ENCODE assay signal across 17 cellular contexts in genomic region chr3:32842531-32842931, GRCh38. TPM values are rescaled to one million over a fixed set of nuclear protein-coding genes. Genes with fewer than 3 reads are reported as not detected.
DNase-seq lines count a peak whose midpoint lies in the region; ATAC-seq, FAIRE-seq and TF ChIP-seq lines count a peak whose summit lies in the region.
"Had no signal": no experiment of that assay in that cellular context is flagged by ENCODE, and none has a peak within 500 bp of the region (broad histone marks: within the 10 kb centered on the region; RNA-seq: fewer than 3 reads in every experiment).

No MANE protein-coding gene starts in this region.

- TF ChIP-seq EP300 in K562 (IDR thresholded peaks at IDR 0.05; ENCODE audit: low read length) (no peak), stomach (IDR thresholded peaks at IDR 0.05) (no peak)

- 4% methylated on average over 3 of the region's 3 CpGs for WGBS in K562 (ENCODE audit: insufficient coverage, low coverage, missing lambda C conversion rate)
- WGBS in stomach, 5 donors, result 16 to 45% (median 35%) methylated on average over 3 of the region's 3 CpGs

- H3K36me3 ChIP-seq in K562 (ENCODE audit: control insufficient read depth, insufficient read depth, low read length) (no peaks in the 10 kb centered on the region), stomach (no peaks in the 10 kb centered on the region), Peyer's patch (no peaks in the 10 kb centered on the region)
- H3K36me3 ChIP-seq: esophagus squamous epithelium, spleen had no signal

- H3K9me3 ChIP-seq in K562 (replicated peaks; ENCODE audit: control insufficient read depth, insufficient read depth, low read depth, low read length) (no peaks in the 10 kb centered on the region), stomach (no peaks in the 10 kb centered on the region), Peyer's patch (no peaks in the 10 kb centered on the region)
- H3K9me3 ChIP-seq: A549, esophagus squamous epithelium, spleen had no signal

- no peak for TF ChIP-seq RAD21 in K562 (CRISPR knock-in tag; conservative IDR thresholded peaks at IDR 0.05 in 1 of 2, IDR thresholded peaks at IDR 0.05 in 1 of 2)

- POLR2A ChIA-PET in K562 (lab: Yijun Ruan, JAX), result no interaction called here

- intact Hi-C loops in K562 (cut with micrococcal nuclease), result no loop called here
- intact Hi-C loops in stomach (cut with DNase I; ENCODE audit: low total_unique reads), result no loop called here

- H3K27ac ChIP-seq in K562 (ENCODE audit: extremely low read depth, low read depth, low read length) (no peak overlapping the region), stomach (no peak overlapping the region), Peyer's patch (no peak overlapping the region)
- H3K27ac ChIP-seq: esophagus squamous epithelium, spleen had no signal

- H3K9me1 ChIP-seq in K562 (ENCODE audit: control insufficient read depth, insufficient read depth, low read length), result no peaks in the 10 kb centered on the region

- TF ChIP-seq POLR2A in K562 (conservative IDR thresholded peaks at IDR 0.05) (no peak), stomach (IDR thresholded peaks at IDR 0.05) (no peak), Peyer's patch (IDR thresholded peaks at IDR 0.05) (no peak)

- no peak for TF ChIP-seq CTCF in K562 (IDR thresholded peaks at IDR 0.05 in 2 of 3, conservative IDR thresholded peaks at IDR 0.05 in 1 of 3; ENCODE audit: insufficient read depth in 2 of 3, low read depth in 1 of 3, low read length in 3 of 3)
- no peak for TF ChIP-seq CTCF in stomach (IDR thresholded peaks at IDR 0.05)
- TF ChIP-seq CTCF in Peyer's patch (IDR thresholded peaks at IDR 0.05), result no peak

- peak; percentile 21 for DNase-seq in NOMO-1 treated with DMSO at 0.1 percent for 48 hours (lab: John Stamatoyannopoulos, UW; ENCODE audit: unreplicated experiment)
- no peak for DNase-seq in NOMO-1 treated with dmso at 0.1 percent for 144 hours (lab: John Stamatoyannopoulos, UW; ENCODE audit: unreplicated experiment)
- DNase-seq in KBM-7, result peak; percentile 74
- DNase-seq in K562 (ENCODE audit: extremely low read depth in 1 of 4, low spot score in 3 of 4), result no peak
- peak; percentile 55 for DNase-seq in stomach
- DNase-seq in DMS153 treated with DMSO at 0.1 percent for 48 hours (lab: John Stamatoyannopoulos, UW; ENCODE audit: unreplicated experiment), result no peak
- DNase-seq in Peyer's patch, result no peak
- no peak for DNase-seq in DMS 273 treated with DMSO at 0.1 percent for 48 hours (lab: John Stamatoyannopoulos, UW)
- DNase-seq: esophagus squamous epithelium; NCI-H1436; spleen; stimulated activated CD8-positive, alpha-beta memory T cell treated with anti-CD3 and anti-CD28 coated beads, Interleukin-4, amount 100 ng/mL, for 48 hours had no signal

- no peaks in the 10 kb centered on the region for H3K79me2 ChIP-seq in K562 (ENCODE audit: control insufficient read depth, insufficient read depth, low read length)

- H3K4me2 ChIP-seq in K562 (ENCODE audit: insufficient read depth, low read length), result no peak overlapping the region
- H3K4me2 ChIP-seq: A549 had no signal

- H3K27me3 ChIP-seq in K562 (ENCODE audit: control insufficient read depth in 2 of 2, insufficient read depth in 2 of 2, low read length in 2 of 2) (peaks cover 50 to 75% of the 10 kb centered on the region in 2 experiments), stomach (no peaks in the 10 kb centered on the region), Peyer's patch (no peaks in the 10 kb centered on the region)

- ATAC-seq in K562, result no peak
- ATAC-seq: natural killer cell treated with Interleukin-12 subunit alpha and Interleukin-12 subunit beta and Interleukin-15 and Interleukin-18, amount 100 ng/mL, for 72 hours had no signal

- FAIRE-seq in K562 (lab: Jason Lieb, UNC), result no peak
- FAIRE-seq: A549, bronchial epithelial cell, islet of Langerhans, RCC 7860 had no signal

- no peak overlapping the region for H2AFZ ChIP-seq in K562 (ENCODE audit: low read depth, low read length)

- in situ Hi-C loops in KBM-7 (cut with MboI; ENCODE audit: low pct_unique_long_range_greater_than_20kb, low sequenced_read_pairs) (no loop called here), K562 (cut with MboI) (no loop called here)

- CTCF ChIA-PET in K562 (lab: Yijun Ruan, JAX; ENCODE audit: low intra/inter-chr PET ratio), result interaction anchor here (0.6 kb wide), 1 partner anchor 215 kb away, joined by 3 read pairs; no protein-coding TSS in a partner anchor

- no peak overlapping the region for H3K9ac ChIP-seq in K562 (ENCODE audit: insufficient read depth in 1 of 2, low read depth in 2 of 2, low read length in 2 of 2)

- no peaks in the 10 kb centered on the region for H4K20me1 ChIP-seq in K562 (replicated peaks; ENCODE audit: control insufficient read depth, insufficient read depth, low read length)

- H3K4me3 ChIP-seq in K562 (no peak overlapping the region), stomach (no peak overlapping the region), Peyer's patch (no peak overlapping the region)
- H3K4me3 ChIP-seq: A549, esophagus squamous epithelium, spleen had no signal

- H3K4me1 ChIP-seq in K562 (replicated peaks in 1 of 2; ENCODE audit: control insufficient read depth in 2 of 2, insufficient read depth in 2 of 2, low read length in 2 of 2) (no peaks in the 10 kb centered on the region), stomach (peaks cover 0 to 28% (median 4%) of the 10 kb centered on the region in 4 donors), Peyer's patch (no peaks in the 10 kb centered on the region)

- no TSS peak for BruUV-seq in K562 (replicated peaks; lab: Mats Ljungman, UMichigan)

TF ChIP-seq in K562, 482 proteins besides CTCF, POLR2A, EP300 and RAD21:
- no peak for TF ChIP-seq ZNF609 (CRISPR knock-in tag; IDR thresholded peaks at IDR 0.05; ENCODE audit: borderline replicate concordance)
- TF ChIP-seq SPI1 (IDR thresholded peaks at IDR 0.05; ENCODE audit: borderline replicate concordance, low read depth, low read length), result peak; percentile 15; the same call in 1 of the 2 replicates

RNA-seq across cellular contexts. Expression of gene TRIM71, which starts 24.7 kb away (rescaled TPM):
- 0.09 TPM in 1 of 2 replicates, not detected in the other for total RNA-seq in K562 (2011; cell fraction: chromatin; rRNA removed; ENCODE audit: low replicate concordance)
- total RNA-seq in K562 (2011; cell fraction: nucleolus; rRNA removed), result under 0.01 TPM in 1 of 2 replicates, not detected in the other
- total RNA-seq in K562 (2011; cell fraction: nucleoplasm; rRNA removed), result 0.08 TPM in 1 of 2 replicates, not detected in the other
- not detected in 2 replicates for total RNA-seq in K562 (2014; rRNA removed)
- total RNA-seq in K562 (2014; rRNA removed; fragmentation: Illumina TruSeq; extraction: Trizol), result not detected in 2 replicates
- total RNA-seq in K562 (2015; rRNA removed; fragmentation: Illumina TruSeq; extraction: Trizol), result not detected in 2 replicates
- total RNA-seq in K562 (2021), result 0.11 and 0.18 TPM in 2 replicates
- polyA plus RNA-seq in K562 (2011; rRNA removed), result 0.01 and 0.04 TPM in 2 replicates
- 0.03 TPM in 1 of 2 replicates, not detected in the other for polyA plus RNA-seq in K562 (2011; cell fraction: cytosol; rRNA removed)
- 0.04 TPM in 1 of 2 replicates, not detected in the other for polyA plus RNA-seq in K562 (2011; cell fraction: nucleus; rRNA removed)
- 0.01 TPM in 1 of 2 replicates, not detected in the other for polyA plus RNA-seq in K562 (2012)
- not detected in 2 replicates for polyA plus RNA-seq in K562 (2014; fragmentation: Illumina TruSeq; extraction: Trizol)
- polyA plus RNA-seq in K562 (2014; fragmentation: Nextera tagmentation; extraction: Ambion mirVana), result not detected
- not detected in 2 replicates for polyA plus RNA-seq in K562 (2014; rRNA removed)
- 0.03 and 0.14 TPM in 2 replicates for polyA minus RNA-seq in K562 (2011; rRNA and poly(A)+ RNA removed)
- polyA minus RNA-seq in K562 (2011; cell fraction: cytosol; rRNA and poly(A)+ RNA removed), result 0.36 TPM in 1 of 2 replicates, not detected in the other
- polyA minus RNA-seq in K562 (2011; cell fraction: nucleus; rRNA and poly(A)+ RNA removed), result 0.13 TPM in 1 of 2 replicates, not detected in the other
- 1 to 10 TPM in 1 of 5 donors, under 1 TPM in 1, not detected in 3; under 0.01 to 2.8 TPM for total RNA-seq in stomach
- polyA plus RNA-seq in stomach, result under 1 TPM; 0.05 to 0.15 (median 0.12) TPM
- total RNA-seq in Peyer's patch, result not detected
- total RNA-seq: bronchial epithelial cell; esophagus squamous epithelium; natural killer cell treated with Interleukin-12 subunit alpha and Interleukin-12 subunit beta and Interleukin-15 and Interleukin-18, amount 100 ng/mL, for 72 hours had no signal

Comparison
In these comparisons a context has a peak if more than half of its experiments do, and no peak if none do; other contexts are left out.
1. DNase-seq: peak in NOMO-1 treated with DMSO at 0.1 percent for 48 hours (single experiment), KBM-7 (single experiment) and stomach (single experiment); none in NOMO-1 treated with dmso at 0.1 percent for 144 hours (single experiment), K562 (0 of 4), DMS153 treated with DMSO at 0.1 percent for 48 hours (single experiment), Peyer's patch (0 of 3) and DMS 273 treated with DMSO at 0.1 percent for 48 hours (single experiment).